8 cellular contexts compared by ENCODE assay signal in the genomic region with DNA sequence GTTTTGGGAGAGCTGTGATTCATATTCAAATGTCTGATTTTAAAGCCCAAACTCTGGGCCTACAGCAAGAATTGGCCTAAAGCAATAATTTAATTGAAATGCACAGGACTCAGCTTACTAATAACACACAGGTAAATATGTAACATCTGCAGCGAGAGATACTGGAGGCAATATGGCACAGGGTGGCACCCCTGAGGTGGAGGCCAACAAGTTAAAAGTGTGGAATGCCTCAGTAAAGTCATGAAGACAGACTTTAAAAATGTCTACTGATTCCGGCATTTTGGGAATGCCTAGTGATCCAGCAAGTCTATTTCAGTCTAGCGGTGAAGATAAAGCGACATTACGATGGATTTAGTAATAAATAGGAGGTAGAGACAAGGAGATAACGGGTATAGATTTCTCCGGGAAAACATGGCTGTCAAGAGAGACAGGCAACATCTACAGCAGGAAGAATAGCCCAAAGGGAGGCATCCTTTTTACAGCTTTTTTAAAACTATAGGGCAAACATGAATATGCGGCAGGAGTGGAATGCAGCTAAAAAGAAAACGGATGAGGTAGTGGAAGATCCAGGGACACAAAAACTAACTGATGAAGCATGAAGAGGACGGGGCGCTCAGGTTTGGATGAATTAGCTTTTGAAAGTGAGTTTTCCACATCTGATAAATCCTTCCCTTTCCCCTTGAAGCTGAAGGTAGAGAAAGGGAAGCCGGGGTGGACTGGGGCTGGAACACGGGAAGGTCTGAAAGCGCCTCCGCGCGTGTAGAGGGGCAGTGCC. TPM values are rescaled to one million over a fixed set of nuclear protein-coding genes. Genes with fewer than 3 reads are reported as not detected.
DNase-seq lines count a peak whose midpoint lies in the region; ATAC-seq and TF ChIP-seq lines count a peak whose summit lies in the region.

No MANE protein-coding gene starts in this region.

- no peak for TF ChIP-seq EP300 in sigmoid colon (IDR thresholded peaks at IDR 0.05)

- in situ Hi-C loops in GM23248 (cut with MboI) = no loop called here

- no peaks in the 10 kb centered on the region for H3K9me2 ChIP-seq in GM23248 (ENCODE audit: insufficient read depth)

- H2AFZ ChIP-seq in GM23248 = peak overlapping the region; percentile 90

- H3K4me3 ChIP-seq in GM23248 (peak overlapping the region; percentile 93), SJCRH30 (peak overlapping the region; percentile 70), fibroblast of pulmonary artery (replicated peaks; ENCODE audit: low read depth, low read length) (peak overlapping the region; percentile 84), sigmoid colon (peak overlapping the region; percentile 68 to 98 (median 78))

- peak overlapping the region; percentile 97 for H3K4me2 ChIP-seq in GM23248 (ENCODE audit: unreplicated experiment)

- ATAC-seq in GM21619 (IDR thresholded peaks at IDR 0.05; ENCODE audit: unreplicated experiment) (no peak), GM19328 (IDR thresholded peaks at IDR 0.05; ENCODE audit: unreplicated experiment) (no peak), GM21723 (IDR thresholded peaks at IDR 0.05; ENCODE audit: unreplicated experiment) (no peak)

- WGBS in GM23248 (ENCODE audit: low coverage in 1 of 2, low lambda C conversion rate in 2 of 2, missing lambda C conversion rate in 2 of 2), 2 experiments = 26% methylated on average over 17 of the region's 17 CpGs
- 36 to 44% methylated on average over 17 of the region's 17 CpGs for WGBS in sigmoid colon, 2 donors

- H4K20me1 ChIP-seq in GM23248 (ENCODE audit: insufficient read depth) = no peaks in the 10 kb centered on the region

- H3K27me3 ChIP-seq in GM23248 (replicated peaks; ENCODE audit: insufficient read depth) = no peaks in the 10 kb centered on the region
- no peaks in the 10 kb centered on the region for H3K27me3 ChIP-seq in SJCRH30
- H3K27me3 ChIP-seq in sigmoid colon = no peaks in the 10 kb centered on the region

- H3K9ac ChIP-seq in GM23248 = peak overlapping the region; percentile 91

- H3F3A ChIP-seq in GM23248 (ENCODE audit: insufficient read depth) = peaks cover 7% of the 10 kb centered on the region

- TF ChIP-seq CTCF in fibroblast of pulmonary artery (IDR thresholded peaks at IDR 0.05; ENCODE audit: low read length, missing control alignments) = no peak
- TF ChIP-seq CTCF in sigmoid colon (IDR thresholded peaks at IDR 0.05) = no peak

- peaks cover 68% of the 10 kb centered on the region for H3K79me2 ChIP-seq in GM23248 (ENCODE audit: insufficient read depth)

- H3K27ac ChIP-seq in GM23248 (peak overlapping the region; percentile 84), SJCRH30 (peak overlapping the region; percentile 90), sigmoid colon (peak overlapping the region; percentile 83 to 97 (median 92))

- H3K36me3 ChIP-seq in GM23248 (ENCODE audit: low read depth) = no peaks in the 10 kb centered on the region
- H3K36me3 ChIP-seq in SJCRH30 = peaks cover 4% of the 10 kb centered on the region; the same call in 1 of the 2 replicates
- no peaks in the 10 kb centered on the region for H3K36me3 ChIP-seq in sigmoid colon

- DNase-seq in GM23248 (peak; percentile 15), SJCRH30 (no peak), fibroblast of pulmonary artery (ENCODE audit: low read depth) (peak; percentile 33), sigmoid colon (no peak), NCI-H2081 treated with DMSO at 0.1 percent for 48 hours (lab: John Stamatoyannopoulos, UW) (no peak)

- TF ChIP-seq POLR2A in sigmoid colon (IDR thresholded peaks at IDR 0.05) = no peak

- intact Hi-C loops in sigmoid colon (cut with DNase I) = loop anchor here (1.0 to 10.0 kb wide), 6 partner anchors 37 to 588 kb away; partner anchors contain the start of genes NINL and ZNF337

- no peaks in the 10 kb centered on the region for H3K9me3 ChIP-seq in GM23248 (ENCODE audit: low read depth)
- no peaks in the 10 kb centered on the region for H3K9me3 ChIP-seq in SJCRH30 (replicated peaks)
- no peaks in the 10 kb centered on the region for H3K9me3 ChIP-seq in sigmoid colon

- H3K4me1 ChIP-seq in GM23248 (ENCODE audit: insufficient read depth) (peaks cover 4% of the 10 kb centered on the region), SJCRH30 (0 out of 2 replicates have a peak, but pooled peaks cover 5% of the 10 kb centered on the region), sigmoid colon (peaks cover 0 to 28% (median 13%) of the 10 kb centered on the region in 4 donors)

RNA-seq across cellular contexts. Expression of gene NANP, which starts 1.2 kb away (rescaled TPM):
- total RNA-seq in GM23248 (2014; rRNA removed; shearing (Covaris generic)) = 4.0 and 7.1 TPM in 2 replicates
- 7.5 and 7.7 TPM in 2 replicates for polyA plus RNA-seq in GM23248 (2016; fragmentation: Nextera tagmentation; extraction: Ambion mirVana)
- total RNA-seq in SJCRH30 (2014; rRNA removed; shearing (Covaris generic)) = 15.4 and 16.2 TPM in 2 replicates
- total RNA-seq in sigmoid colon = 1 to 10 TPM; 3.9 to 5.7 (median 4.8) TPM
- polyA plus RNA-seq in sigmoid colon = 1 to 10 TPM; 1.2 to 2.7 (median 2.3) TPM

RNA-seq across cellular contexts. Expression of gene NINL, which starts 37.3 kb away (rescaled TPM):
- total RNA-seq in GM23248 (2014; rRNA removed; shearing (Covaris generic)) = 3.4 and 10.2 TPM in 2 replicates
- polyA plus RNA-seq in GM23248 (2016; fragmentation: Nextera tagmentation; extraction: Ambion mirVana) (1.9 and 2.6 TPM in 2 replicates), sigmoid colon (1 to 10 TPM; 2.4 to 3.8 (median 3.2) TPM)
- total RNA-seq in SJCRH30 (2014; rRNA removed; shearing (Covaris generic)) = 14.1 and 18.1 TPM in 2 replicates
- total RNA-seq in sigmoid colon = 10 to 100 TPM in 2 of 4 donors, 1 to 10 TPM in 2; 9.6 to 19.9 (median 12.8) TPM

Comparison
In these comparisons a context has a peak if more than half of its experiments do, and no peak if none do; other contexts are left out.
1. DNase-seq: peak in GM23248 (single experiment) and fibroblast of pulmonary artery (single experiment); none in SJCRH30 (0 of 2), sigmoid colon (single experiment) and NCI-H2081 treated with DMSO at 0.1 percent for 48 hours (single experiment).
2. Peak in every context shown above with its lines, with median percentiles within 50 percentile points of each other: H3K27ac ChIP-seq and H3K4me3 ChIP-seq.